Comparison of ENCODE assay signal across 23 cellular contexts in the genomic region with DNA sequence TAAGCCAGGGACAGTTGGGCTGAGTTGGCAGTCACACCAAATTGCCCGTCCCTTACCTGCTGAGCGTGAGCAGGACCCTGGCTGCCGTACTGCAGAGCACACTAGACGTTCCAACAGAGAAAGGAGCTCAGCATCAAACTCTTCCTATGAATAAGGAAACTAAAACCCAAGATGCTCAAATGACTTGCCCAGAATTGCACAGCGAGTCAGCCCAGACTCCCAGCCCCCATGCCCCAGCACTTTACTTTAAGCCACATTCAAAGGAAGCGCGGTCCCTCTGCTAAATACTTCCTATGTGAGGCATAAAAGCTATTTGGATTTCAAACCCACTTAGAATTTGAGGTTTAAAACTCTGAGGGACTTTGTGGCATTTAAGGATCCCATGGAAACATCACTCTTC. TPM values are rescaled to one million over a fixed set of nuclear protein-coding genes. Genes with fewer than 3 reads are reported as not detected.
DNase-seq lines count a peak whose midpoint lies in the region; ATAC-seq, FAIRE-seq and TF ChIP-seq lines count a peak whose summit lies in the region.
"Had no signal": no experiment of that assay in that cellular context is flagged by ENCODE, and none has a peak within 500 bp of the region (broad histone marks: within the 10 kb centered on the region; RNA-seq: fewer than 3 reads in every experiment).

No MANE protein-coding gene starts in this region.

- no peak overlapping the region for H3K27ac ChIP-seq in brain microvascular endothelial cell
- H3K27ac ChIP-seq: ascending aorta, esophagus squamous epithelium, transverse colon had no signal

- peaks cover 31% of the 10 kb centered on the region for H3K27me3 ChIP-seq in brain microvascular endothelial cell (replicated peaks)
- H3K27me3 ChIP-seq: ascending aorta had no signal

- no peaks in the 10 kb centered on the region for H3K27me3 Mint-ChIP-seq in naive B cell

- H3K27ac Mint-ChIP-seq in naive B cell = peak overlapping the region; percentile 84 to 98 (median 96)
- H3K27ac Mint-ChIP-seq: activated naive CD4-positive, alpha-beta T cell treated with anti-CD3 and anti-CD28 coated beads for 36 hours; activated T-cell treated with anti-CD3 and anti-CD28 coated beads, Interleukin-2, amount 50 U/mL, for 24 hours; nephron; stimulated activated naive CD8-positive, alpha-beta T cell treated with anti-CD3 and anti-CD28 coated beads, Interleukin-15, amount 100 ng/mL, for 72 hours had no signal

- H3K4me3 ChIP-seq in brain microvascular endothelial cell (ENCODE audit: low read depth, low read length) = no peak overlapping the region
- H3K4me3 ChIP-seq: ascending aorta, esophagus squamous epithelium, transverse colon had no signal

- in situ Hi-C loops in brain microvascular endothelial cell (cut with HindIII; ENCODE audit: low pct_ligation_motif_present, low sequenced_read_pairs) = no loop called here

- TF ChIP-seq CTCF in brain microvascular endothelial cell (IDR thresholded peaks at IDR 0.05; ENCODE audit: low read depth, low read length, missing control alignments) = no peak

- H3K4me1 Mint-ChIP-seq in naive B cell = peaks cover 75 to 97% (median 87%) of the 10 kb centered on the region in 3 donors
- H3K4me1 Mint-ChIP-seq: nephron had no signal

- H3K36me3 ChIP-seq in brain microvascular endothelial cell (replicated peaks) = no peaks in the 10 kb centered on the region
- H3K36me3 ChIP-seq: ascending aorta, esophagus squamous epithelium, transverse colon had no signal

- peaks cover 31 to 47% of the 10 kb centered on the region in 2 donors for H3K36me3 Mint-ChIP-seq in naive B cell

- peak overlapping the region; percentile 70 to 92 (median 78) for H3K4me3 Mint-ChIP-seq in naive B cell
- H3K4me3 Mint-ChIP-seq: activated naive CD4-positive, alpha-beta T cell treated with anti-CD3 and anti-CD28 coated beads for 36 hours; activated T-cell treated with anti-CD3 and anti-CD28 coated beads, Interleukin-2, amount 50 U/mL, for 24 hours; nephron; stimulated activated naive CD8-positive, alpha-beta T cell treated with anti-CD3 and anti-CD28 coated beads, Interleukin-15, amount 100 ng/mL, for 72 hours had no signal

- ATAC-seq in GM19395 (IDR thresholded peaks at IDR 0.05; ENCODE audit: unreplicated experiment) (peak; percentile 52), HG02938 (IDR thresholded peaks at IDR 0.05; ENCODE audit: unreplicated experiment) (peak; percentile 48), naive B cell (ENCODE audit: low read depth in 2 of 2) (peak; percentile 12 to 14), GM19452 (IDR thresholded peaks at IDR 0.05; ENCODE audit: unreplicated experiment) (no peak)
- ATAC-seq: stimulated activated naive CD8-positive, alpha-beta T cell treated with anti-CD3 and anti-CD28 coated beads, Interleukin-15, amount 100 ng/mL, for 72 hours had no signal

- H3K9me3 Mint-ChIP-seq in naive B cell = no peaks in the 10 kb centered on the region
- H3K9me3 Mint-ChIP-seq: activated naive CD4-positive, alpha-beta T cell treated with anti-CD3 and anti-CD28 coated beads for 36 hours; activated T-cell treated with anti-CD3 and anti-CD28 coated beads, Interleukin-2, amount 50 U/mL, for 24 hours; nephron; stimulated activated naive CD8-positive, alpha-beta T cell treated with anti-CD3 and anti-CD28 coated beads, Interleukin-15, amount 100 ng/mL, for 72 hours had no signal

- FAIRE-seq in GM12891 (lab: Jason Lieb, UNC) = peak; percentile 73
- FAIRE-seq: H54 had no signal

- DNase-seq in GM12891 (ENCODE audit: insufficient read length, low spot score) = no peak
- no peak for DNase-seq in naive B cell
- DNase-seq in brain microvascular endothelial cell = no peak
- DNase-seq in stimulated activated naive CD4-positive, alpha-beta T cell (lab: John Stamatoyannopoulos, UW) = no peak
- DNase-seq: activated CD4-positive, alpha-beta T cell treated with anti-CD3 and anti-CD28 coated beads, Interleukin-2, amount 50 U/mL, for 48 hours; activated naive CD4-positive, alpha-beta T cell treated with anti-CD3 and anti-CD28 coated beads for 36 hours; activated T-cell treated with anti-CD3 and anti-CD28 coated beads, Interleukin-2, amount 50 U/mL, for 24 hours; Caco-2; effector CD8-positive, alpha-beta T cell; esophagus squamous epithelium; NCI-H1105; NCI-H526; Right ventricle myocardium superior; stimulated activated CD4-positive, alpha-beta T cell treated with anti-CD3 and anti-CD28 coated beads, Interleukin-2, amount 100 ng/mL, for 24 hours; stimulated activated naive CD8-positive, alpha-beta T cell treated with anti-CD3 and anti-CD28 coated beads, Interleukin-15, amount 100 ng/mL, for 72 hours; T-helper 1 cell; transverse colon had no signal

- no peak for TF ChIP-seq POLR2A in GM12891 (IDR thresholded peaks at IDR 0.05; ENCODE audit: low read depth, low read length)

TF ChIP-seq in GM12891, 5 proteins besides CTCF, POLR2A, EP300 and RAD21:
- TF ChIP-seq SPI1 (IDR thresholded peaks at IDR 0.05; ENCODE audit: low read depth, low read length) (no peak), POU2F2 (IDR thresholded peaks at IDR 0.05; ENCODE audit: low read depth, low read length) (peak; percentile 47; the same call in 1 of the 2 replicates), PAX5 (IDR thresholded peaks at IDR 0.05; ENCODE audit: insufficient read depth, low read length, severe bottlenecking) (no peak)

RNA-seq across cellular contexts. Expression of a gene that starts 23.9 kb away (rescaled TPM):
- 43.1 TPM for polyA plus RNA-seq in GM12891 (2012; ENCODE audit: low read depth, missing spikeins)
- 10 to 100 TPM; 17.1 to 83.5 (median 45.3) TPM for polyA plus RNA-seq in naive B cell (ENCODE audit: low read depth in 6 of 6)
